ENCODE assay signal across 1 cellular context in the genomic region with DNA sequence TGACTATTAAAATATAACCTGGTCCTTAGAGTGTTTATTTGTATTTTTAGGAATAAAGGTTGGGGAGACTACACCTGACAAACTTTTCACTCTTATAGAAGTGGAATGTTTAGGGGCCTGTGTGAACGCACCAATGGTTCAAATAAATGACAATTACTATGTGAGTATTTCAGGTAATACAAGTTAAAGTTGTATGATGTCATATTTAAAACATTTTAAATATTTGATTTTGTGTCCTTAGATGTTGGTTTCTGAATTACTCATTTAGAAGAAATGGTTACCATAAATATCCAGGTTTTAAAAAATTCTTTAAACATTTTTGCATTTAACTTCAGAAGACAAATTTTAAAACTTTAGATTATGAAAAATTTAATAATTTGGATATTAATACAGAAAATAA.
TF ChIP-seq lines count a peak whose summit lies in the region.

No MANE protein-coding gene starts in this region.

TF ChIP-seq in K562, 482 proteins besides CTCF, POLR2A, EP300 and RAD21:
- no peak for TF ChIP-seq FOXA3 (CRISPR knock-in tag; conservative IDR thresholded peaks at IDR 0.05 in 1 of 2, IDR thresholded peaks at IDR 0.05 in 1 of 2)
- 0 out of 2 replicates have a peak, but pooled peaks have one; percentile 25 for TF ChIP-seq POLR2H (tag; IDR thresholded peaks at IDR 0.05; ENCODE audit: low read depth)
